In the genomic region with DNA sequence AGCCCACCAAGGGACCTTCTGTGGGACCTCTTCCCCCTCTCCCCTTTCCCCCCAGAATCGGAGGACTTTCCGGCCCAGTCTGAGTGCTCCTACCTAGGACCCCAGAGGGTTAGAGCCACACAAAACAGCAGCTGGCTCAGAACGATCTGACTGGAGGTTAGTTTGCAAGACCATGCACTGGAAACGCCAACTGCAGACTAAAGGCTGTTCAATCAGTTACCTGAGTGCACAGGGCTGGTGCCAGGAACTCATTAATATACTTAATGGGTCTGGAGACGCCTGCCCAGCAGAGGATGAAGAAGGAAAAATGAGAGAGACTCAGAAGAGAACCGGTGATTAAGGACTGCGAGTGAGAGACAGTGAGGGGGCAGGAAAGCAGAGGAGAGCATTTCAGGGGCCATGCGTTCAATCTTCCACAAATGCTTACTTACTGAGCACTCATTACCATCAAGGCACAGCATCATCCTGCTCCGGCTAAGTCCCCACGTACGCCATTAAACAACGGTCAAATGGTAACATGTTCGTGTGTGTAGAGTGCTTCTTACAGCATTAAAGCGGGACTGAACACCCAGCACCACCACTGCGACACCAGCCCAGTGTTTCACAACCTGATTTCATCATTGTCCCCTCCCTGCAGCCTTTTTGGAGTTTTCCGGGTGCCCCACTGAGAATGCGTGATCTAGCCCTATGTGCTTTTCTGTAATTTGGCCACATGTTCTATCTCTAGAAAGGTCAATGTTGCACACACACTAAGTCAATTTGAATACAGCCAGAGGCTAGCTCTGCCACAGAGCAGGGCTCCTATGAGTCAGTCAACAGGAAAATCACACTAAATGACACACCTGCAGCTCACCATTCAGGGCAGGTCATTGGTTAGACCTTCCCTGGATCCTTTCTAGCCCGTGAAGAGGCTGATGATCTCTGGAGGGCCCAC, we compare ENCODE assay signal across 1 cellular context.
TF ChIP-seq lines count a peak whose summit lies in the region.

No MANE protein-coding gene starts in this region.

TF ChIP-seq in HepG2, 621 proteins besides CTCF, POLR2A, EP300 and RAD21 (continued from another document):
- TF ChIP-seq, protein P1, sequence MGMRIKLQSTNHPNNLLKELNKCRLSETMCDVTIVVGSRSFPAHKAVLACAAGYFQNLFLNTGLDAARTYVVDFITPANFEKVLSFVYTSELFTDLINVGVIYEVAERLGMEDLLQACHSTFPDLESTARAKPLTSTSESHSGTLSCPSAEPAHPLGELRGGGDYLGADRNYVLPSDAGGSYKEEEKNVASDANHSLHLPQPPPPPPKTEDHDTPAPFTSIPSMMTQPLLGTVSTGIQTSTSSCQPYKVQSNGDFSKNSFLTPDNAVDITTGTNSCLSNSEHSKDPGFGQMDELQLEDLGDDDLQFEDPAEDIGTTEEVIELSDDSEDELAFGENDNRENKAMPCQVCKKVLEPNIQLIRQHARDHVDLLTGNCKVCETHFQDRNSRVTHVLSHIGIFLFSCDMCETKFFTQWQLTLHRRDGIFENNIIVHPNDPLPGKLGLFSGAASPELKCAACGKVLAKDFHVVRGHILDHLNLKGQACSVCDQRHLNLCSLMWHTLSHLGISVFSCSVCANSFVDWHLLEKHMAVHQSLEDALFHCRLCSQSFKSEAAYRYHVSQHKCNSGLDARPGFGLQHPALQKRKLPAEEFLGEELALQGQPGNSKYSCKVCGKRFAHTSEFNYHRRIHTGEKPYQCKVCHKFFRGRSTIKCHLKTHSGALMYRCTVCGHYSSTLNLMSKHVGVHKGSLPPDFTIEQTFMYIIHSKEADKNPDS (CRISPR knock-in tag; IDR thresholded peaks at IDR 0.05) = no peak
- no peak for TF ChIP-seq KMT2A (CRISPR knock-in tag; IDR thresholded peaks at IDR 0.05)
- no peak for TF ChIP-seq YEATS2 (CRISPR knock-in tag; IDR thresholded peaks at IDR 0.05; ENCODE audit: borderline replicate concordance)
- TF ChIP-seq RBFOX2 (IDR thresholded peaks at IDR 0.05; ENCODE audit: low read depth, low read length) = peak; percentile 87
- 0 out of 2 replicates have a peak, but pooled peaks have one; percentile 10 for TF ChIP-seq GATAD1 (CRISPR knock-in tag; IDR thresholded peaks at IDR 0.05)
- peak; percentile 19; the same call in 1 of the 2 replicates for TF ChIP-seq ZNF501 (CRISPR knock-in tag; IDR thresholded peaks at IDR 0.05)
- TF ChIP-seq ZNF235 (CRISPR knock-in tag; IDR thresholded peaks at IDR 0.05; ENCODE audit: borderline replicate concordance) = no peak
- no peak for TF ChIP-seq NCOA2 (CRISPR knock-in tag; IDR thresholded peaks at IDR 0.05)
- 0 out of 2 replicates have a peak, but pooled peaks have one; percentile 7 for TF ChIP-seq KDM5B (CRISPR knock-in tag; IDR thresholded peaks at IDR 0.05; ENCODE audit: borderline replicate concordance)
- TF ChIP-seq ZNF619 (CRISPR knock-in tag; IDR thresholded peaks at IDR 0.05) = 0 out of 2 replicates have a peak, but pooled peaks have one; percentile 7
- TF ChIP-seq AKAP8 (CRISPR knock-in tag; IDR thresholded peaks at IDR 0.05) = 0 out of 2 replicates have a peak, but pooled peaks have one; percentile 17
- peak; percentile 70; the same call in 1 of the 2 replicates for TF ChIP-seq POLR2G (IDR thresholded peaks at IDR 0.05; ENCODE audit: low read depth, low read length)
- no peak for TF ChIP-seq ZKSCAN1 (IDR thresholded peaks at IDR 0.05; ENCODE audit: low read length)
- TF ChIP-seq JARID2 (CRISPR knock-in tag; IDR thresholded peaks at IDR 0.05; ENCODE audit: insufficient replicate concordance) = no peak
- no peak for TF ChIP-seq U2AF1 (optimal IDR thresholded peaks at IDR 0.05; ENCODE audit: low read depth, low read length)
- peak; percentile 21 for TF ChIP-seq AGO1 (IDR thresholded peaks at IDR 0.05; ENCODE audit: low read depth, low read length, poor library complexity, severe bottlenecking)
- TF ChIP-seq, protein P2, sequence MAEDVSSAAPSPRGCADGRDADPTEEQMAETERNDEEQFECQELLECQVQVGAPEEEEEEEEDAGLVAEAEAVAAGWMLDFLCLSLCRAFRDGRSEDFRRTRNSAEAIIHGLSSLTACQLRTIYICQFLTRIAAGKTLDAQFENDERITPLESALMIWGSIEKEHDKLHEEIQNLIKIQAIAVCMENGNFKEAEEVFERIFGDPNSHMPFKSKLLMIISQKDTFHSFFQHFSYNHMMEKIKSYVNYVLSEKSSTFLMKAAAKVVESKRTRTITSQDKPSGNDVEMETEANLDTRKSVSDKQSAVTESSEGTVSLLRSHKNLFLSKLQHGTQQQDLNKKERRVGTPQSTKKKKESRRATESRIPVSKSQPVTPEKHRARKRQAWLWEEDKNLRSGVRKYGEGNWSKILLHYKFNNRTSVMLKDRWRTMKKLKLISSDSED (CRISPR knock-in tag; IDR thresholded peaks at IDR 0.05) = no peak
- TF ChIP-seq ZNF816 (CRISPR knock-in tag; IDR thresholded peaks at IDR 0.05; ENCODE audit: borderline replicate concordance) = no peak
- no peak for TF ChIP-seq NFE2L1 (CRISPR knock-in tag; IDR thresholded peaks at IDR 0.05; ENCODE audit: borderline replicate concordance)
- no peak for TF ChIP-seq ELF4 (CRISPR knock-in tag; IDR thresholded peaks at IDR 0.05; ENCODE audit: borderline replicate concordance)
- no peak for TF ChIP-seq ZNF747 (CRISPR knock-in tag; IDR thresholded peaks at IDR 0.05; ENCODE audit: borderline replicate concordance)
- TF ChIP-seq MED8 (CRISPR knock-in tag; IDR thresholded peaks at IDR 0.05; ENCODE audit: insufficient replicate concordance) = peak; percentile 44
- TF ChIP-seq ZNF253 (CRISPR knock-in tag; IDR thresholded peaks at IDR 0.05; ENCODE audit: borderline replicate concordance) = no peak
- no peak for TF ChIP-seq ZNF550 (CRISPR knock-in tag; IDR thresholded peaks at IDR 0.05; ENCODE audit: borderline replicate concordance)
- no peak for TF ChIP-seq ATF1 (CRISPR knock-in tag; IDR thresholded peaks at IDR 0.05)
- TF ChIP-seq HNRNPH1 (optimal IDR thresholded peaks at IDR 0.05; ENCODE audit: low read depth, low read length) = no peak
- TF ChIP-seq SUZ12 (IDR thresholded peaks at IDR 0.05; ENCODE audit: low read depth, low read length) = no peak
- no peak for TF ChIP-seq TBP (CRISPR knock-in tag; IDR thresholded peaks at IDR 0.05)
- no peak for TF ChIP-seq FOXO1 (CRISPR knock-in tag; IDR thresholded peaks at IDR 0.05)
- TF ChIP-seq ZNF225 (CRISPR knock-in tag; IDR thresholded peaks at IDR 0.05) = no peak
- TF ChIP-seq XRCC5 (optimal IDR thresholded peaks at IDR 0.05; ENCODE audit: low read length) = no peak
- TF ChIP-seq ADNP (CRISPR knock-in tag; IDR thresholded peaks at IDR 0.05) = no peak
- TF ChIP-seq, protein P3, sequence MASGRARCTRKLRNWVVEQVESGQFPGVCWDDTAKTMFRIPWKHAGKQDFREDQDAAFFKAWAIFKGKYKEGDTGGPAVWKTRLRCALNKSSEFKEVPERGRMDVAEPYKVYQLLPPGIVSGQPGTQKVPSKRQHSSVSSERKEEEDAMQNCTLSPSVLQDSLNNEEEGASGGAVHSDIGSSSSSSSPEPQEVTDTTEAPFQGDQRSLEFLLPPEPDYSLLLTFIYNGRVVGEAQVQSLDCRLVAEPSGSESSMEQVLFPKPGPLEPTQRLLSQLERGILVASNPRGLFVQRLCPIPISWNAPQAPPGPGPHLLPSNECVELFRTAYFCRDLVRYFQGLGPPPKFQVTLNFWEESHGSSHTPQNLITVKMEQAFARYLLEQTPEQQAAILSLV (CRISPR knock-in tag; IDR thresholded peaks at IDR 0.05; ENCODE audit: borderline replicate concordance) = peak; percentile 39; the same call in 1 of the 2 replicates
- TF ChIP-seq PRPF4 (IDR thresholded peaks at IDR 0.05; ENCODE audit: low read depth, low read length, poor library complexity, severe bottlenecking) = no peak
- no peak for TF ChIP-seq ARID2 (CRISPR knock-in tag; IDR thresholded peaks at IDR 0.05; ENCODE audit: borderline replicate concordance)
- TF ChIP-seq, protein P4, sequence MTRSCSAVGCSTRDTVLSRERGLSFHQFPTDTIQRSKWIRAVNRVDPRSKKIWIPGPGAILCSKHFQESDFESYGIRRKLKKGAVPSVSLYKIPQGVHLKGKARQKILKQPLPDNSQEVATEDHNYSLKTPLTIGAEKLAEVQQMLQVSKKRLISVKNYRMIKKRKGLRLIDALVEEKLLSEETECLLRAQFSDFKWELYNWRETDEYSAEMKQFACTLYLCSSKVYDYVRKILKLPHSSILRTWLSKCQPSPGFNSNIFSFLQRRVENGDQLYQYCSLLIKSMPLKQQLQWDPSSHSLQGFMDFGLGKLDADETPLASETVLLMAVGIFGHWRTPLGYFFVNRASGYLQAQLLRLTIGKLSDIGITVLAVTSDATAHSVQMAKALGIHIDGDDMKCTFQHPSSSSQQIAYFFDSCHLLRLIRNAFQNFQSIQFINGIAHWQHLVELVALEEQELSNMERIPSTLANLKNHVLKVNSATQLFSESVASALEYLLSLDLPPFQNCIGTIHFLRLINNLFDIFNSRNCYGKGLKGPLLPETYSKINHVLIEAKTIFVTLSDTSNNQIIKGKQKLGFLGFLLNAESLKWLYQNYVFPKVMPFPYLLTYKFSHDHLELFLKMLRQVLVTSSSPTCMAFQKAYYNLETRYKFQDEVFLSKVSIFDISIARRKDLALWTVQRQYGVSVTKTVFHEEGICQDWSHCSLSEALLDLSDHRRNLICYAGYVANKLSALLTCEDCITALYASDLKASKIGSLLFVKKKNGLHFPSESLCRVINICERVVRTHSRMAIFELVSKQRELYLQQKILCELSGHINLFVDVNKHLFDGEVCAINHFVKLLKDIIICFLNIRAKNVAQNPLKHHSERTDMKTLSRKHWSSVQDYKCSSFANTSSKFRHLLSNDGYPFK (CRISPR knock-in tag; IDR thresholded peaks at IDR 0.05; ENCODE audit: borderline replicate concordance) = 0 out of 2 replicates have a peak, but pooled peaks have one; percentile 28
- TF ChIP-seq, protein P5, sequence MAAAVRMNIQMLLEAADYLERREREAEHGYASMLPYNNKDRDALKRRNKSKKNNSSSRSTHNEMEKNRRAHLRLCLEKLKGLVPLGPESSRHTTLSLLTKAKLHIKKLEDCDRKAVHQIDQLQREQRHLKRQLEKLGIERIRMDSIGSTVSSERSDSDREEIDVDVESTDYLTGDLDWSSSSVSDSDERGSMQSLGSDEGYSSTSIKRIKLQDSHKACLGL (CRISPR knock-in tag; IDR thresholded peaks at IDR 0.05) = 0 out of 2 replicates have a peak, but pooled peaks have one; percentile 23
- TF ChIP-seq, protein P6, sequence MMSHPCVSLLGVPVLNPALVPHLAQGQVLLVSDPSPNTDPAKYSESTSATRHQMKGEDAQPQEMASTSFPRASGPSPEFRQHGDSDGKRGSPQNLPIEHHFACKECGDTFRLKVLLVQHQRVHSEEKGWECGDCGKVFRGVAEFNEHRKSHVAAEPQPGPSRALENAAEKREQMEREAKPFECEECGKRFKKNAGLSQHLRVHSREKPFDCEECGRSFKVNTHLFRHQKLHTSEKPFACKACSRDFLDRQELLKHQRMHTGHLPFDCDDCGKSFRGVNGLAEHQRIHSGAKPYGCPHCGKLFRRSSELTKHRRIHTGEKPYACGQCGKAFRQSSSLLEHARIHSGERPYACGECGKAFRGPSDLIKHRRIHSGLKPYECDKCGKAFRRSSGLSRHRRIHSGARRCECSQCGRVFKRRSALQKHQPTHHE (CRISPR knock-in tag; IDR thresholded peaks at IDR 0.05; ENCODE audit: borderline replicate concordance) = no peak
- no peak for TF ChIP-seq ZNF773 (CRISPR knock-in tag; IDR thresholded peaks at IDR 0.05; ENCODE audit: borderline replicate concordance)
- TF ChIP-seq, protein P7, sequence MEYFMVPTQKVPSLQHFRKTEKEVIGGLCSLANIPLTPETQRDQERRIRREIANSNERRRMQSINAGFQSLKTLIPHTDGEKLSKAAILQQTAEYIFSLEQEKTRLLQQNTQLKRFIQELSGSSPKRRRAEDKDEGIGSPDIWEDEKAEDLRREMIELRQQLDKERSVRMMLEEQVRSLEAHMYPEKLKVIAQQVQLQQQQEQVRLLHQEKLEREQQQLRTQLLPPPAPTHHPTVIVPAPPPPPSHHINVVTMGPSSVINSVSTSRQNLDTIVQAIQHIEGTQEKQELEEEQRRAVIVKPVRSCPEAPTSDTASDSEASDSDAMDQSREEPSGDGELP (IDR thresholded peaks at IDR 0.05; ENCODE audit: borderline replicate concordance, low read depth) = no peak
- no peak for TF ChIP-seq SRSF4 (IDR thresholded peaks at IDR 0.05; ENCODE audit: low read depth, low read length, poor library complexity, severe bottlenecking)
- TF ChIP-seq ZNF556 (CRISPR knock-in tag; IDR thresholded peaks at IDR 0.05; ENCODE audit: borderline replicate concordance) = no peak
- TF ChIP-seq FOXC1 (CRISPR knock-in tag; IDR thresholded peaks at IDR 0.05; ENCODE audit: borderline replicate concordance) = no peak
- TF ChIP-seq, protein P8, sequence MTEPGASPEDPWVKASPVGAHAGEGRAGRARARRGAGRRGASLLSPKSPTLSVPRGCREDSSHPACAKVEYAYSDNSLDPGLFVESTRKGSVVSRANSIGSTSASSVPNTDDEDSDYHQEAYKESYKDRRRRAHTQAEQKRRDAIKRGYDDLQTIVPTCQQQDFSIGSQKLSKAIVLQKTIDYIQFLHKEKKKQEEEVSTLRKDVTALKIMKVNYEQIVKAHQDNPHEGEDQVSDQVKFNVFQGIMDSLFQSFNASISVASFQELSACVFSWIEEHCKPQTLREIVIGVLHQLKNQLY (CRISPR knock-in tag; IDR thresholded peaks at IDR 0.05) = no peak
- no peak for TF ChIP-seq CBX1 (IDR thresholded peaks at IDR 0.05; ENCODE audit: low read depth)
- TF ChIP-seq ZMYM4 (CRISPR knock-in tag; IDR thresholded peaks at IDR 0.05) = no peak
- peak; percentile 94 for TF ChIP-seq RBM22 (optimal IDR thresholded peaks at IDR 0.05; ENCODE audit: low read length)
- TF ChIP-seq ZNF780A (CRISPR knock-in tag; IDR thresholded peaks at IDR 0.05) = no peak
- no peak for TF ChIP-seq ZNF879 (CRISPR knock-in tag; IDR thresholded peaks at IDR 0.05)
TF ChIP-seq in HepG2: peak in this region for 23.
